ENCODE assay signal across 36 cellular contexts in the genomic region with DNA sequence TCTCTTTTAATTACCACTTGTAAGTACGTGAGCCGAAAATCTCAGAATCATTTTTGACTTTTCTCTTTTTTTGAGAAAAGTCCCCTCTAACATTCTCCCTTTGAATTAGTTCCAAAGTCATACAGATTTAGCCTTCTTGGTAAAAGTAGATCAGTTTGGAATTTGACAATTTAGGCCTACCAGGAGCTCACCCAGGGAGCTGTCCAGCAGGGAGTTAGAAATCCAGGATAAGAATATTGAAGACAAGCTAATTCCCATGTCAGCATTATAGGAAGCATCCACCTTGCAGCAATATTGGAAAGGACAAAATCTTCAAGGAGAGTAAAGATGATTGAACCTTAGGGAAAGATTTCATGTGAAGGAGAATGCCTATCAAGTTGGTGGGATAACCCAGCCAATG.
DNase-seq lines count a peak whose midpoint lies in the region; ATAC-seq, FAIRE-seq and TF ChIP-seq lines count a peak whose summit lies in the region.
"Had no signal": no experiment of that assay in that cellular context is flagged by ENCODE, and none has a peak within 500 bp of the region (broad histone marks: within the 10 kb centered on the region; RNA-seq: fewer than 3 reads in every experiment).

No MANE protein-coding gene starts in this region.

- H3K79me2 ChIP-seq in SK-N-SH (ENCODE audit: insufficient read depth) = no peaks in the 10 kb centered on the region

- no peak for ATAC-seq in SK-N-SH treated with all-trans-retinoic acid at 6 μM for 48 hours
- ATAC-seq: esophagus mucosa, natural killer cell, Right ventricle myocardium inferior, sciatic nerve had no signal

- no peak overlapping the region for H3K4me2 ChIP-seq in SK-N-SH

- DNase-seq in SK-N-SH (no peak), astrocyte of the hippocampus (ENCODE audit: low read depth, low spot score) (peak; percentile 30), fibroblast of pulmonary artery (ENCODE audit: low read depth) (peak; percentile 5), testis (peak; percentile 18), HFFc6 (no peak), GM10266 (ENCODE audit: extremely low spot score) (no peak), frontal cortex (ENCODE audit: low spot score in 2 of 2) (no peak)
- DNase-seq: activated CD4-positive, alpha-beta memory T cell treated with anti-CD3 and anti-CD28 coated beads for 36 hours; activated CD4-positive, CD25-positive, alpha-beta regulatory T cell treated with anti-CD3 and anti-CD28 coated beads, Interleukin-2, amount 50 U/mL, for 72 hours; activated naive CD4-positive, alpha-beta T cell treated with anti-CD3 and anti-CD28 coated beads, Interleukin-2, amount 10 ng/mL, durations not matched to agents 7 days and 5 days; amygdala; central memory CD4-positive, alpha-beta T cell; COR-L47; DMS53; endodermal cell; HCEC 1CT; hypothalamus; Kasumi-1; natural killer cell; NCI-H1436 treated with DMSO at 0.1 percent for 48 hours; NCI-H2081 treated with DMSO at 0.1 percent for 48 hours; NCI-H2227 treated with DMSO at 0.1 percent for 48 hours; NCI-H526; NK-92 treated with Interleukin-12 subunit alpha and Interleukin-12 subunit beta, amount 100 ng/mL, for 24 hours; nucleus accumbens; transverse colon had no signal

- H3K27ac Mint-ChIP-seq in HFFc6 = no peak overlapping the region
- H3K27ac Mint-ChIP-seq: activated CD4-positive, alpha-beta memory T cell treated with anti-CD3 and anti-CD28 coated beads for 36 hours; activated naive CD4-positive, alpha-beta T cell treated with anti-CD3 and anti-CD28 coated beads, Interleukin-2, amount 10 ng/mL, durations not matched to agents 7 days and 5 days; dendritic cell treated with granulocyte-macrophage colony-stimulating factor and Interleukin-4, amounts not matched to agents 40 ng/mL and 50 ng/mL, for 4 days; endodermal cell; natural killer cell had no signal

- no peaks in the 10 kb centered on the region; a peak in 1 of 4 replicates for H3K4me1 ChIP-seq in SK-N-SH (ENCODE audit: control insufficient read depth in 1 of 2, insufficient read depth in 2 of 2, low read depth in 1 of 2, low read length in 1 of 2)
- no peaks in the 10 kb centered on the region for H3K4me1 ChIP-seq in testis
- H3K4me1 ChIP-seq: prostate gland, transverse colon had no signal

- H4K20me1 ChIP-seq in SK-N-SH (ENCODE audit: insufficient read depth) = no peaks in the 10 kb centered on the region

- no peak overlapping the region for H3K9ac ChIP-seq in SK-N-SH

- intact Hi-C loops in testis (cut with DNase I; ENCODE audit: low total_unique reads) = no loop called here

- TF ChIP-seq RAD21 in SK-N-SH (IDR thresholded peaks at IDR 0.05; ENCODE audit: low read length) = no peak

- H3K27ac ChIP-seq in SK-N-SH (ENCODE audit: low read depth in 2 of 2, low read length in 1 of 2) = no peak overlapping the region
- no peak overlapping the region for H3K27ac ChIP-seq in testis
- H3K27ac ChIP-seq: 22Rv1, C4-2B, prostate gland, transverse colon had no signal

- TF ChIP-seq CTCF in SK-N-SH (IDR thresholded peaks at IDR 0.05) (no peak), fibroblast of pulmonary artery (IDR thresholded peaks at IDR 0.05; ENCODE audit: low read length, missing control alignments) (no peak), testis (IDR thresholded peaks at IDR 0.05) (no peak), HFFc6 (IDR thresholded peaks at IDR 0.05) (no peak), GM10266 (IDR thresholded peaks at IDR 0.05; ENCODE audit: control insufficient read depth, insufficient read depth, low read depth, missing control alignments) (no peak)

- TF ChIP-seq POLR2A in testis (IDR thresholded peaks at IDR 0.05) = no peak

- POLR2A ChIA-PET in SK-N-SH (lab: Yijun Ruan, JAX) = no interaction called here

- no peak for TF ChIP-seq EP300 in SK-N-SH (IDR thresholded peaks at IDR 0.05; ENCODE audit: borderline replicate concordance in 1 of 2, low read depth in 1 of 2, low read length in 1 of 2)

- H3K9me3 Mint-ChIP-seq in HFFc6 = peaks cover 17% of the 10 kb centered on the region
- H3K9me3 Mint-ChIP-seq: endodermal cell had no signal

- H3K36me3 ChIP-seq in SK-N-SH (replicated peaks in 1 of 2; ENCODE audit: control insufficient read depth in 1 of 2, insufficient read depth in 2 of 2, low read length in 1 of 2) (no peaks in the 10 kb centered on the region), testis (ENCODE audit: low read depth, missing control alignments) (no peaks in the 10 kb centered on the region)
- H3K36me3 ChIP-seq: prostate gland, transverse colon had no signal

- CTCF ChIA-PET in SK-N-SH (lab: Yijun Ruan, JAX) = interaction anchor here (1.1 kb wide), 1 partner anchor 23 kb away, joined by 4 read pairs; no protein-coding TSS in a partner anchor

- no peak for FAIRE-seq in frontal cortex (lab: Jason Lieb, UNC)
- FAIRE-seq: G401.6, islet of Langerhans had no signal

- no peaks in the 10 kb centered on the region for H3K27me3 Mint-ChIP-seq in HFFc6 (ENCODE audit: insufficient read depth)
- H3K27me3 Mint-ChIP-seq: activated naive CD4-positive, alpha-beta T cell treated with anti-CD3 and anti-CD28 coated beads, Interleukin-2, amount 10 ng/mL, durations not matched to agents 7 days and 5 days; dendritic cell treated with granulocyte-macrophage colony-stimulating factor and Interleukin-4, amounts not matched to agents 40 ng/mL and 50 ng/mL, for 4 days had no signal

- H3K9me2 ChIP-seq in SK-N-SH = no peaks in the 10 kb centered on the region

- H3K4me3 ChIP-seq in SK-N-SH (ENCODE audit: low read depth in 2 of 2, low read length in 1 of 2) = no peak overlapping the region
- no peak overlapping the region for H3K4me3 ChIP-seq in fibroblast of pulmonary artery (replicated peaks; ENCODE audit: low read depth, low read length)
- no peak overlapping the region for H3K4me3 ChIP-seq in testis
- H3K4me3 ChIP-seq: prostate gland, transverse colon had no signal

- no peaks in the 10 kb centered on the region; the same call in 1 of the 2 replicates for H3K36me3 Mint-ChIP-seq in HFFc6 (ENCODE audit: low read depth)
- H3K36me3 Mint-ChIP-seq: activated CD4-positive, alpha-beta memory T cell treated with anti-CD3 and anti-CD28 coated beads for 36 hours; activated naive CD4-positive, alpha-beta T cell treated with anti-CD3 and anti-CD28 coated beads, Interleukin-2, amount 10 ng/mL, durations not matched to agents 7 days and 5 days had no signal

- H3F3A ChIP-seq in SK-N-SH (replicated peaks; ENCODE audit: insufficient read depth) = no peaks in the 10 kb centered on the region

- H3K27me3 ChIP-seq in SK-N-SH (ENCODE audit: insufficient read depth) (no peaks in the 10 kb centered on the region), testis (no peaks in the 10 kb centered on the region)
- H3K27me3 ChIP-seq: transverse colon had no signal

- no peak overlapping the region for H2AFZ ChIP-seq in SK-N-SH (ENCODE audit: low read depth)

- H3K4me3 Mint-ChIP-seq in HFFc6 = no peak overlapping the region
- H3K4me3 Mint-ChIP-seq: activated CD4-positive, alpha-beta memory T cell treated with anti-CD3 and anti-CD28 coated beads for 36 hours; activated naive CD4-positive, alpha-beta T cell treated with anti-CD3 and anti-CD28 coated beads, Interleukin-2, amount 10 ng/mL, durations not matched to agents 7 days and 5 days; dendritic cell treated with granulocyte-macrophage colony-stimulating factor and Interleukin-4, amounts not matched to agents 40 ng/mL and 50 ng/mL, for 4 days; endodermal cell; natural killer cell had no signal

- 85% methylated on average over 2 of the region's 2 CpGs for WGBS in SK-N-SH (ENCODE audit: low lambda C conversion rate)
- 89 to 94% methylated on average over 2 of the region's 2 CpGs for WGBS in testis, 2 donors

- H3K4me1 Mint-ChIP-seq in HFFc6 (ENCODE audit: low read depth) = no peaks in the 10 kb centered on the region
- H3K4me1 Mint-ChIP-seq: activated naive CD4-positive, alpha-beta T cell treated with anti-CD3 and anti-CD28 coated beads, Interleukin-2, amount 10 ng/mL, durations not matched to agents 7 days and 5 days; endodermal cell; natural killer cell had no signal

- H3K9me3 ChIP-seq in SK-N-SH = no peaks in the 10 kb centered on the region
- no peaks in the 10 kb centered on the region for H3K9me3 ChIP-seq in testis
- H3K9me3 ChIP-seq: prostate gland, transverse colon had no signal

TF ChIP-seq in SK-N-SH, 30 proteins besides CTCF, POLR2A, EP300 and RAD21 (continues in another document):
- TF ChIP-seq, protein P1, sequence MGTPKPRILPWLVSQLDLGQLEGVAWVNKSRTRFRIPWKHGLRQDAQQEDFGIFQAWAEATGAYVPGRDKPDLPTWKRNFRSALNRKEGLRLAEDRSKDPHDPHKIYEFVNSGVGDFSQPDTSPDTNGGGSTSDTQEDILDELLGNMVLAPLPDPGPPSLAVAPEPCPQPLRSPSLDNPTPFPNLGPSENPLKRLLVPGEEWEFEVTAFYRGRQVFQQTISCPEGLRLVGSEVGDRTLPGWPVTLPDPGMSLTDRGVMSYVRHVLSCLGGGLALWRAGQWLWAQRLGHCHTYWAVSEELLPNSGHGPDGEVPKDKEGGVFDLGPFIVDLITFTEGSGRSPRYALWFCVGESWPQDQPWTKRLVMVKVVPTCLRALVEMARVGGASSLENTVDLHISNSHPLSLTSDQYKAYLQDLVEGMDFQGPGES (IDR thresholded peaks at IDR 0.05; ENCODE audit: low read depth, low read length) = no peak

TF ChIP-seq in SK-N-SH treated with all-trans-retinoic acid at 6 μM for 48 hours, 23 proteins besides CTCF, POLR2A, EP300 and RAD21 (continues in another document):
- TF ChIP-seq ZNF565 (CRISPR knock-in tag; conservative IDR thresholded peaks at IDR 0.05; ENCODE audit: low read depth) (no peak), ZC3H10 (CRISPR knock-in tag; IDR thresholded peaks at IDR 0.05) (no peak), ZNF8 (CRISPR knock-in tag; IDR thresholded peaks at IDR 0.05) (no peak), GLIS3 (CRISPR knock-in tag; IDR thresholded peaks at IDR 0.05) (no peak), ZFP3 (CRISPR knock-in tag; IDR thresholded peaks at IDR 0.05) (no peak), BACH2 (CRISPR knock-in tag; IDR thresholded peaks at IDR 0.05; ENCODE audit: borderline replicate concordance) (no peak), ARNTL (CRISPR knock-in tag; IDR thresholded peaks at IDR 0.05; ENCODE audit: borderline replicate concordance, low read depth) (no peak)
- TF ChIP-seq, protein P2, sequence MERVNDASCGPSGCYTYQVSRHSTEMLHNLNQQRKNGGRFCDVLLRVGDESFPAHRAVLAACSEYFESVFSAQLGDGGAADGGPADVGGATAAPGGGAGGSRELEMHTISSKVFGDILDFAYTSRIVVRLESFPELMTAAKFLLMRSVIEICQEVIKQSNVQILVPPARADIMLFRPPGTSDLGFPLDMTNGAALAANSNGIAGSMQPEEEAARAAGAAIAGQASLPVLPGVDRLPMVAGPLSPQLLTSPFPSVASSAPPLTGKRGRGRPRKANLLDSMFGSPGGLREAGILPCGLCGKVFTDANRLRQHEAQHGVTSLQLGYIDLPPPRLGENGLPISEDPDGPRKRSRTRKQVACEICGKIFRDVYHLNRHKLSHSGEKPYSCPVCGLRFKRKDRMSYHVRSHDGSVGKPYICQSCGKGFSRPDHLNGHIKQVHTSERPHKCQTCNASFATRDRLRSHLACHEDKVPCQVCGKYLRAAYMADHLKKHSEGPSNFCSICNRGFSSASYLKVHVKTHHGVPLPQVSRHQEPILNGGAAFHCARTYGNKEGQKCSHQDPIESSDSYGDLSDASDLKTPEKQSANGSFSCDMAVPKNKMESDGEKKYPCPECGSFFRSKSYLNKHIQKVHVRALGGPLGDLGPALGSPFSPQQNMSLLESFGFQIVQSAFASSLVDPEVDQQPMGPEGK (CRISPR knock-in tag; IDR thresholded peaks at IDR 0.05; ENCODE audit: borderline replicate concordance) = no peak

Comparison
In these comparisons a context has a peak if more than half of its experiments do, and no peak if none do; other contexts are left out.
1. DNase-seq: peak in astrocyte of the hippocampus (single experiment), fibroblast of pulmonary artery (single experiment) and testis (single experiment); none in SK-N-SH (single experiment), HFFc6 (single experiment), GM10266 (single experiment) and frontal cortex (0 of 2).